ENCODE assay signal across 22 cellular contexts in the genomic region with DNA sequence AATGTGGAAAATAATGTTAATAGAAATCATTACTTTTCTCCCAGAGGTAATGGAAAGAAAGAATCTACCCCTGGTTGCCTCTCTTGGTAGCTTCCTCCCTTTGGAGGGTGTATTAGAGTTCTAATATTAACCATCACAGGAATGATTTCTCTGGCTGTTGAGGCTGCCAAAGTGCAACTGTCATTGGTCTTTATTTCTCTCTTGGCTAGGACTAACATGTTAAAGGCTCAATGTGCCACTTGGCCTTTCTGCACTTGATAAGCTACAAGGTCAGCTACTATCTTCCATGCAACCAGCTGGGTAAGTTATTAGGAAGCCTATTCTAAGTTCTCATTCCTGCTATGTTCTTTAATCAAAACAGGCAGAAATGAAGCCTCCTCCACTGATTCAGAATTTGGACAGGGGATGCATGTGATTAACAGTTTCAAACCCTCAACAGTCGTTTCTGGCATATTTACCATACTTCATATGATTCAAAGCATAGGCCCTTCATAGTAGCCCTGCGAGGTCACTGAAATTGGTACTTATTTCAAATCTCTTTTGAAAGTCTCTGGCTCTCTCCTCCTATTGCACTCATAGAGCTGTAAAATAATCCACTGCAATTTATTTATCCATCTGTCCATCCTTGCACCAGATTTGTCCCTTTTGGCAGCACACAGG.
DNase-seq lines count a peak whose midpoint lies in the region; ATAC-seq and TF ChIP-seq lines count a peak whose summit lies in the region.
"Had no signal": no experiment of that assay in that cellular context is flagged by ENCODE, and none has a peak within 500 bp of the region (broad histone marks: within the 10 kb centered on the region; RNA-seq: fewer than 3 reads in every experiment).

No MANE protein-coding gene starts in this region.

- no peak overlapping the region for H4K8ac ChIP-seq in IMR-90 (ENCODE audit: low read depth in 2 of 2, low read length in 2 of 2)

- no peak overlapping the region for H3K4me3 ChIP-seq in IMR-90 (ENCODE audit: insufficient read depth, low read depth, low read length)
- H3K4me3 ChIP-seq: BLaER1, SJCRH30 had no signal

- no peak overlapping the region for H2BK5ac ChIP-seq in IMR-90 (ENCODE audit: low read depth, low read length, poor library complexity, severe bottlenecking)

- H3K9me3 ChIP-seq in IMR-90 (ENCODE audit: control insufficient read depth, insufficient read depth, low read length), result no peaks in the 10 kb centered on the region; the same call in 1 of the 2 replicates
- H3K9me3 ChIP-seq: BLaER1, SJCRH30 had no signal

- no peak overlapping the region for H2AFZ ChIP-seq in IMR-90 (replicated peaks; ENCODE audit: low read length, poor library complexity)

- H4K91ac ChIP-seq in IMR-90 (ENCODE audit: insufficient read depth, low read depth, low read length), result no peak overlapping the region

- POLR2A ChIA-PET in IMR-90 (lab: Charles Lee; ENCODE audit: unreplicated experiment), result no interaction called here

- H2BK120ac ChIP-seq in IMR-90 (ENCODE audit: low read depth, low read length), result no peak overlapping the region

- no peak overlapping the region for H3K27ac ChIP-seq in IMR-90 (ENCODE audit: insufficient read depth, low read length)
- H3K27ac ChIP-seq: BLaER1, KMS-11, SJCRH30 had no signal

- no peak for TF ChIP-seq RAD21 in IMR-90 (IDR thresholded peaks at IDR 0.05; ENCODE audit: low read length)

- no peak for TF ChIP-seq CTCF in IMR-90 (conservative IDR thresholded peaks at IDR 0.05; ENCODE audit: low read depth, low read length)

- H4K5ac ChIP-seq in IMR-90 (ENCODE audit: low read depth, low read length), result no peak overlapping the region

- H3K14ac ChIP-seq in IMR-90 (replicated peaks; ENCODE audit: low read depth, low read length), result no peak overlapping the region

- no peaks in the 10 kb centered on the region for H3K79me1 ChIP-seq in IMR-90 (ENCODE audit: low read depth in 1 of 2, low read length in 2 of 2)

- H3K27me3 ChIP-seq in IMR-90 (ENCODE audit: control insufficient read depth, insufficient read depth, low read length), result no peaks in the 10 kb centered on the region
- H3K27me3 ChIP-seq: BLaER1, SJCRH30 had no signal

- CTCF ChIA-PET in IMR-90 (lab: Yijun Ruan, JAX), result no interaction called here

- 60% methylated on average over 2 of the region's 2 CpGs; no CpG with 5 or more reads in 1 of the 2 experiments for WGBS in IMR-90 (ENCODE audit: extremely low coverage in 2 of 2, insufficient read length in 1 of 2), 2 experiments

- no peak overlapping the region for H2AK9ac ChIP-seq in IMR-90 (replicated peaks; ENCODE audit: low read depth, low read length, poor library complexity)

- no peaks in the 10 kb centered on the region for H3K9me1 ChIP-seq in IMR-90 (ENCODE audit: insufficient read depth, low read length)

- H3K4me2 ChIP-seq in IMR-90 (ENCODE audit: low read depth, low read length), result no peak overlapping the region
- H3K4me2 ChIP-seq: BLaER1, KMS-11 had no signal

- H3K4ac ChIP-seq in IMR-90 (ENCODE audit: low read depth, low read length), result no peak overlapping the region

- dilution Hi-C loops in IMR-90 (cut with HindIII; ENCODE audit: low sequenced_read_pairs, unreplicated experiment), result no loop called here

- intact Hi-C loops in Right ventricle myocardium superior (cut with DNase I), result no loop called here
- intact Hi-C loops in left cardiac atrium (cut with DNase I), result no loop called here
- intact Hi-C loops in IMR-90 (cut with micrococcal nuclease), result no loop called here

- no peak overlapping the region for H3K23ac ChIP-seq in IMR-90 (ENCODE audit: low read depth, low read length)

- BruUV-seq in IMR-90 (replicated peaks; lab: Mats Ljungman, UMichigan), result no TSS peak

- H3K36me3 ChIP-seq in IMR-90 (ENCODE audit: control insufficient read depth, insufficient read depth, low read length), result no peaks in the 10 kb centered on the region
- H3K36me3 ChIP-seq: BLaER1, SJCRH30 had no signal

- in situ Hi-C loops in IMR-90 (cut with MboI; ENCODE audit: low sequenced_read_pairs), result no loop called here

- no peaks in the 10 kb centered on the region for H3K4me1 ChIP-seq in IMR-90 (ENCODE audit: control insufficient read depth, insufficient read depth, low read length)
- H3K4me1 ChIP-seq: BLaER1 had no signal

- no peak overlapping the region for H3K56ac ChIP-seq in IMR-90 (ENCODE audit: extremely low read depth, insufficient read depth, low read length)

- H4K20me1 ChIP-seq in IMR-90 (ENCODE audit: insufficient read depth, low read length), result no peaks in the 10 kb centered on the region
- H4K20me1 ChIP-seq: BLaER1 had no signal

- DNase-seq in Right ventricle myocardium superior (no peak), left cardiac atrium (no peak), IMR-90 (peak; percentile 18), fibroblast of gingiva (ENCODE audit: low read depth) (peak; percentile 28), superior temporal gyrus (ENCODE audit: extremely low spot score) (no peak), hippocampal formation (lab: John Stamatoyannopoulos, UW) (no peak)
- DNase-seq: 8988T; ACHN; CD4-positive, CD25-positive, alpha-beta regulatory T cell; HCEC 1CT; NCI-H1092; NCI-H1417 treated with DMSO at 0.1 percent for 48 hours; NCI-H1694 treated with DMSO at 0.1 percent for 48 hours; NCI-H2081; NCI-H2227 treated with DMSO at 0.1 percent for 48 hours; NCI-H526 treated with DMSO at 0.1 percent for 48 hours; SJCRH30 had no signal

- ATAC-seq in Right ventricle myocardium superior (ENCODE audit: poor library complexity), result peak; percentile 92
- no peak for ATAC-seq in left cardiac atrium
- ATAC-seq in IMR-90 (ENCODE audit: low read depth), result no peak
- no peak for ATAC-seq in GM21529 (IDR thresholded peaks at IDR 0.05; ENCODE audit: unreplicated experiment)
- ATAC-seq: Panc1, SK-N-SH treated with all-trans-retinoic acid at 6 μM for 48 hours had no signal

- no peak overlapping the region for H2BK20ac ChIP-seq in IMR-90 (ENCODE audit: low read depth, low read length)

- H2AK5ac ChIP-seq in IMR-90 (ENCODE audit: low read depth, low read length), result no peak overlapping the region

- TF ChIP-seq POLR2A in IMR-90 (IDR thresholded peaks at IDR 0.05; ENCODE audit: low read depth, low read length), result no peak

- no peak overlapping the region for H2BK15ac ChIP-seq in IMR-90 (ENCODE audit: low read depth, low read length)

- H3K9ac ChIP-seq in IMR-90 (ENCODE audit: low read depth, low read length), result no peak overlapping the region
- H3K9ac ChIP-seq: BLaER1, KMS-11 had no signal

- H3K18ac ChIP-seq in IMR-90 (ENCODE audit: low read depth, low read length), result no peak overlapping the region

TF ChIP-seq in IMR-90, 13 proteins besides CTCF, POLR2A, EP300 and RAD21:
- TF ChIP-seq SMC3 (IDR thresholded peaks at IDR 0.05; ENCODE audit: low read depth, low read length) (no peak), MXI1 (IDR thresholded peaks at IDR 0.05; ENCODE audit: borderline replicate concordance, low read depth, low read length) (no peak), MAZ (IDR thresholded peaks at IDR 0.05; ENCODE audit: borderline replicate concordance, low read depth, low read length) (no peak), RCOR1 (IDR thresholded peaks at IDR 0.05; ENCODE audit: insufficient replicate concordance, low read length) (no peak), RFX5 (IDR thresholded peaks at IDR 0.05; ENCODE audit: low read depth, low read length) (no peak), MAFK (IDR thresholded peaks at IDR 0.05; ENCODE audit: low read depth, low read length) (no peak), NFE2L2 (IDR thresholded peaks at IDR 0.05; ENCODE audit: low read depth, low read length) (no peak), FOS (IDR thresholded peaks at IDR 0.05; ENCODE audit: low read depth, low read length) (no peak), CEBPB (IDR thresholded peaks at IDR 0.05; ENCODE audit: low read depth, low read length) (no peak), BHLHE40 (IDR thresholded peaks at IDR 0.05; ENCODE audit: low read depth, low read length) (no peak), CHD1 (IDR thresholded peaks at IDR 0.05; ENCODE audit: low read depth, low read length) (no peak)
- TF ChIP-seq, protein P1, sequence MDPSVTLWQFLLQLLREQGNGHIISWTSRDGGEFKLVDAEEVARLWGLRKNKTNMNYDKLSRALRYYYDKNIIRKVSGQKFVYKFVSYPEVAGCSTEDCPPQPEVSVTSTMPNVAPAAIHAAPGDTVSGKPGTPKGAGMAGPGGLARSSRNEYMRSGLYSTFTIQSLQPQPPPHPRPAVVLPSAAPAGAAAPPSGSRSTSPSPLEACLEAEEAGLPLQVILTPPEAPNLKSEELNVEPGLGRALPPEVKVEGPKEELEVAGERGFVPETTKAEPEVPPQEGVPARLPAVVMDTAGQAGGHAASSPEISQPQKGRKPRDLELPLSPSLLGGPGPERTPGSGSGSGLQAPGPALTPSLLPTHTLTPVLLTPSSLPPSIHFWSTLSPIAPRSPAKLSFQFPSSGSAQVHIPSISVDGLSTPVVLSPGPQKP (IDR thresholded peaks at IDR 0.05; ENCODE audit: borderline replicate concordance, low read depth, low read length), result no peak
- TF ChIP-seq, protein P2, sequence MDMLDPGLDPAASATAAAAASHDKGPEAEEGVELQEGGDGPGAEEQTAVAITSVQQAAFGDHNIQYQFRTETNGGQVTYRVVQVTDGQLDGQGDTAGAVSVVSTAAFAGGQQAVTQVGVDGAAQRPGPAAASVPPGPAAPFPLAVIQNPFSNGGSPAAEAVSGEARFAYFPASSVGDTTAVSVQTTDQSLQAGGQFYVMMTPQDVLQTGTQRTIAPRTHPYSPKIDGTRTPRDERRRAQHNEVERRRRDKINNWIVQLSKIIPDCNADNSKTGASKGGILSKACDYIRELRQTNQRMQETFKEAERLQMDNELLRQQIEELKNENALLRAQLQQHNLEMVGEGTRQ (IDR thresholded peaks at IDR 0.05; ENCODE audit: low read depth, low read length), result no peak
TF ChIP-seq in IMR-90: peak in this region for 0.

Comparison
In these comparisons a context has a peak if more than half of its experiments do, and no peak if none do; other contexts are left out.
1. DNase-seq: peak in IMR-90 (single experiment) and fibroblast of gingiva (single experiment); none in Right ventricle myocardium superior (single experiment), left cardiac atrium (single experiment), superior temporal gyrus (single experiment) and hippocampal formation (0 of 2).